ENCODE assay signal across 1 cellular context in the genomic region with DNA sequence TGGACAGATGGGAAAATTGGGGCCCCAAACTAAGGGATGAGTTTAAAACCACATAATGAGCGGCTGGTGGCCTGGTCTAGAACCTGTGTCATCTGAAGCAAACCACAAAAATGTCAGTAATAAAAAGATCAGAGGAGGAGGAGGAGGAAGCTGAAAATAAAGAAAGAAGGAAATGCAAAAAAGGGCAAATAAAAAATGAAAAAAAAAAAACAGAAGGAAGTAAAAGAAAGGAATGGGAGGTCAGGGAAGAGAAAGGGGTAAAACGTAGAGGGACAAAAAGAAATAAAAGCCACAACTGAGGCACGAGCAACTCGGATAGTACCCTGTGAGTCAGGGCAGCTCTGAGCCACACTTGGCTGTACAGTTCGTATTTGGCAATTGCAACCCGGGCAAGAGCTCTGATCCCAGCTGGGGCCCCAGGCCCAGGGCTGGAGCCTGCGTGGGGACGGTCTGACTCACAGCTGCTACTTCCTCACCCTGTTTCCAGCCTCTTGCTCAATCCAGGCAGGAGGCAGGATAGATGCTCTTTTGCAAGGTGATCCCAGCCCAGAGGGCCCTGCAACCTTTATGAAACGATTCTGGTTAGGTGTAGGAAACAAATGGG.
TF ChIP-seq lines count a peak whose summit lies in the region.

No MANE protein-coding gene starts in this region.

TF ChIP-seq in HepG2, 621 proteins besides CTCF, POLR2A, EP300 and RAD21 (continued from another document and continues in another):
- TF ChIP-seq, protein P1, sequence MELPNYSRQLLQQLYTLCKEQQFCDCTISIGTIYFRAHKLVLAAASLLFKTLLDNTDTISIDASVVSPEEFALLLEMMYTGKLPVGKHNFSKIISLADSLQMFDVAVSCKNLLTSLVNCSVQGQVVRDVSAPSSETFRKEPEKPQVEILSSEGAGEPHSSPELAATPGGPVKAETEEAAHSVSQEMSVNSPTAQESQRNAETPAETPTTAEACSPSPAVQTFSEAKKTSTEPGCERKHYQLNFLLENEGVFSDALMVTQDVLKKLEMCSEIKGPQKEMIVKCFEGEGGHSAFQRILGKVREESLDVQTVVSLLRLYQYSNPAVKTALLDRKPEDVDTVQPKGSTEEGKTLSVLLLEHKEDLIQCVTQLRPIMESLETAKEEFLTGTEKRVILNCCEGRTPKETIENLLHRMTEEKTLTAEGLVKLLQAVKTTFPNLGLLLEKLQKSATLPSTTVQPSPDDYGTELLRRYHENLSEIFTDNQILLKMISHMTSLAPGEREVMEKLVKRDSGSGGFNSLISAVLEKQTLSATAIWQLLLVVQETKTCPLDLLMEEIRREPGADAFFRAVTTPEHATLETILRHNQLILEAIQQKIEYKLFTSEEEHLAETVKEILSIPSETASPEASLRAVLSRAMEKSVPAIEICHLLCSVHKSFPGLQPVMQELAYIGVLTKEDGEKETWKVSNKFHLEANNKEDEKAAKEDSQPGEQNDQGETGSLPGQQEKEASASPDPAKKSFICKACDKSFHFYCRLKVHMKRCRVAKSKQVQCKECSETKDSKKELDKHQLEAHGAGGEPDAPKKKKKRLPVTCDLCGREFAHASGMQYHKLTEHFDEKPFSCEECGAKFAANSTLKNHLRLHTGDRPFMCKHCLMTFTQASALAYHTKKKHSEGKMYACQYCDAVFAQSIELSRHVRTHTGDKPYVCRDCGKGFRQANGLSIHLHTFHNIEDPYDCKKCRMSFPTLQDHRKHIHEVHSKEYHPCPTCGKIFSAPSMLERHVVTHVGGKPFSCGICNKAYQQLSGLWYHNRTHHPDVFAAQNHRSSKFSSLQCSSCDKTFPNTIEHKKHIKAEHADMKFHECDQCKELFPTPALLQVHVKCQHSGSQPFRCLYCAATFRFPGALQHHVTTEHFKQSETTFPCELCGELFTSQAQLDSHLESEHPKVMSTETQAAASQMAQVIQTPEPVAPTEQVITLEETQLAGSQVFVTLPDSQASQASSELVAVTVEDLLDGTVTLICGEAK (IDR thresholded peaks at IDR 0.05), result no peak
- TF ChIP-seq, protein P1 (CRISPR knock-in tag; IDR thresholded peaks at IDR 0.05), result peak; percentile 50; the same call in 1 of the 2 replicates
- TF ChIP-seq DNMT3B (CRISPR knock-in tag; conservative IDR thresholded peaks at IDR 0.05) (no peak), RORA (CRISPR knock-in tag; IDR thresholded peaks at IDR 0.05) (no peak), SIN3B (IDR thresholded peaks at IDR 0.05; ENCODE audit: low read length) (no peak), TEAD3 (CRISPR knock-in tag; optimal IDR thresholded peaks at IDR 0.05; ENCODE audit: borderline replicate concordance) (peak; percentile 30), IKZF1 (IDR thresholded peaks at IDR 0.05) (no peak), HMGA1 (CRISPR knock-in tag; conservative IDR thresholded peaks at IDR 0.05) (no peak), HMG20A (CRISPR knock-in tag; IDR thresholded peaks at IDR 0.05; ENCODE audit: borderline replicate concordance) (peak; percentile 78), ZNF850 (CRISPR knock-in tag; conservative IDR thresholded peaks at IDR 0.05) (no peak), MAFF (IDR thresholded peaks at IDR 0.05; ENCODE audit: low read depth, low read length) (no peak), SALL2 (CRISPR knock-in tag; IDR thresholded peaks at IDR 0.05) (0 out of 2 replicates have a peak, but pooled peaks have one; percentile 33), PLRG1 (conservative IDR thresholded peaks at IDR 0.05) (no peak), SRSF9 (IDR thresholded peaks at IDR 0.05; ENCODE audit: borderline replicate concordance, insufficient read depth, low read depth, low read length, poor library complexity, severe bottlenecking) (no peak), KDM4B (CRISPR knock-in tag; IDR thresholded peaks at IDR 0.05) (0 out of 2 replicates have a peak, but pooled peaks have one; percentile 37), ZNF326 (CRISPR knock-in tag; IDR thresholded peaks at IDR 0.05; ENCODE audit: borderline replicate concordance) (no peak), KMT2A (CRISPR knock-in tag; IDR thresholded peaks at IDR 0.05) (peak; percentile 67; the same call in 1 of the 2 replicates), PCBP1 (IDR thresholded peaks at IDR 0.05; ENCODE audit: borderline replicate concordance, low read depth, low read length) (no peak), HOXA3 (CRISPR knock-in tag; IDR thresholded peaks at IDR 0.05) (peak; percentile 65), ELF4 (CRISPR knock-in tag; IDR thresholded peaks at IDR 0.05; ENCODE audit: borderline replicate concordance) (no peak), PAWR (CRISPR knock-in tag; IDR thresholded peaks at IDR 0.05; ENCODE audit: borderline replicate concordance) (no peak), GFI1 (CRISPR knock-in tag; IDR thresholded peaks at IDR 0.05; ENCODE audit: borderline replicate concordance) (no peak), ZNF75D (CRISPR knock-in tag; IDR thresholded peaks at IDR 0.05; ENCODE audit: borderline replicate concordance) (no peak)
- TF ChIP-seq, protein P2, sequence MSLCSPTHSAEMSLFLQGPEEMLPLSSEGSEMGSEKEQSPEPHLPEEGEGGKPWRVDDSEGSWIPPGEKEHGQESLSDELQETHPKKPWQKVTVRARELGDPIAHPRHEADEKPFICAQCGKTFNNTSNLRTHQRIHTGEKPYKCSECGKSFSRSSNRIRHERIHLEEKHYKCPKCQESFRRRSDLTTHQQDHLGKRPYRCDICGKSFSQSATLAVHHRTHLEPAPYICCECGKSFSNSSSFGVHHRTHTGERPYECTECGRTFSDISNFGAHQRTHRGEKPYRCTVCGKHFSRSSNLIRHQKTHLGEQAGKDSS (CRISPR knock-in tag; IDR thresholded peaks at IDR 0.05; ENCODE audit: borderline replicate concordance, low read depth), result peak; percentile 64; the same call in 1 of the 2 replicates
- TF ChIP-seq, protein P3, sequence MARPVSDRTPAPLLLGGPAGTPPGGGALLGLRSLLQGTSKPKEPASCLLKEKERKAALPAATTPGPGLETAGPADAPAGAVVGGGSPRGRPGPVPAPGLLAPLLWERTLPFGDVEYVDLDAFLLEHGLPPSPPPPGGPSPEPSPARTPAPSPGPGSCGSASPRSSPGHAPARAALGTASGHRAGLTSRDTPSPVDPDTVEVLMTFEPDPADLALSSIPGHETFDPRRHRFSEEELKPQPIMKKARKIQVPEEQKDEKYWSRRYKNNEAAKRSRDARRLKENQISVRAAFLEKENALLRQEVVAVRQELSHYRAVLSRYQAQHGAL (CRISPR knock-in tag; IDR thresholded peaks at IDR 0.05; ENCODE audit: not compliant biosample characterization), result no peak
- TF ChIP-seq, protein P4, sequence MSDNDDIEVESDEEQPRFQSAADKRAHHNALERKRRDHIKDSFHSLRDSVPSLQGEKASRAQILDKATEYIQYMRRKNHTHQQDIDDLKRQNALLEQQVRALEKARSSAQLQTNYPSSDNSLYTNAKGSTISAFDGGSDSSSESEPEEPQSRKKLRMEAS (IDR thresholded peaks at IDR 0.05), result peak; percentile 53
- TF ChIP-seq, protein P5, sequence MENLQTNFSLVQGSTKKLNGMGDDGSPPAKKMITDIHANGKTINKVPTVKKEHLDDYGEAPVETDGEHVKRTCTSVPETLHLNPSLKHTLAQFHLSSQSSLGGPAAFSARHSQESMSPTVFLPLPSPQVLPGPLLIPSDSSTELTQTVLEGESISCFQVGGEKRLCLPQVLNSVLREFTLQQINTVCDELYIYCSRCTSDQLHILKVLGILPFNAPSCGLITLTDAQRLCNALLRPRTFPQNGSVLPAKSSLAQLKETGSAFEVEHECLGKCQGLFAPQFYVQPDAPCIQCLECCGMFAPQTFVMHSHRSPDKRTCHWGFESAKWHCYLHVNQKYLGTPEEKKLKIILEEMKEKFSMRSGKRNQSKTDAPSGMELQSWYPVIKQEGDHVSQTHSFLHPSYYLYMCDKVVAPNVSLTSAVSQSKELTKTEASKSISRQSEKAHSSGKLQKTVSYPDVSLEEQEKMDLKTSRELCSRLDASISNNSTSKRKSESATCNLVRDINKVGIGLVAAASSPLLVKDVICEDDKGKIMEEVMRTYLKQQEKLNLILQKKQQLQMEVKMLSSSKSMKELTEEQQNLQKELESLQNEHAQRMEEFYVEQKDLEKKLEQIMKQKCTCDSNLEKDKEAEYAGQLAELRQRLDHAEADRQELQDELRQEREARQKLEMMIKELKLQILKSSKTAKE (CRISPR knock-in tag; IDR thresholded peaks at IDR 0.05; ENCODE audit: borderline replicate concordance), result no peak
- TF ChIP-seq, protein P6, sequence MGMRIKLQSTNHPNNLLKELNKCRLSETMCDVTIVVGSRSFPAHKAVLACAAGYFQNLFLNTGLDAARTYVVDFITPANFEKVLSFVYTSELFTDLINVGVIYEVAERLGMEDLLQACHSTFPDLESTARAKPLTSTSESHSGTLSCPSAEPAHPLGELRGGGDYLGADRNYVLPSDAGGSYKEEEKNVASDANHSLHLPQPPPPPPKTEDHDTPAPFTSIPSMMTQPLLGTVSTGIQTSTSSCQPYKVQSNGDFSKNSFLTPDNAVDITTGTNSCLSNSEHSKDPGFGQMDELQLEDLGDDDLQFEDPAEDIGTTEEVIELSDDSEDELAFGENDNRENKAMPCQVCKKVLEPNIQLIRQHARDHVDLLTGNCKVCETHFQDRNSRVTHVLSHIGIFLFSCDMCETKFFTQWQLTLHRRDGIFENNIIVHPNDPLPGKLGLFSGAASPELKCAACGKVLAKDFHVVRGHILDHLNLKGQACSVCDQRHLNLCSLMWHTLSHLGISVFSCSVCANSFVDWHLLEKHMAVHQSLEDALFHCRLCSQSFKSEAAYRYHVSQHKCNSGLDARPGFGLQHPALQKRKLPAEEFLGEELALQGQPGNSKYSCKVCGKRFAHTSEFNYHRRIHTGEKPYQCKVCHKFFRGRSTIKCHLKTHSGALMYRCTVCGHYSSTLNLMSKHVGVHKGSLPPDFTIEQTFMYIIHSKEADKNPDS (CRISPR knock-in tag; IDR thresholded peaks at IDR 0.05), result no peak
- TF ChIP-seq, protein P7, sequence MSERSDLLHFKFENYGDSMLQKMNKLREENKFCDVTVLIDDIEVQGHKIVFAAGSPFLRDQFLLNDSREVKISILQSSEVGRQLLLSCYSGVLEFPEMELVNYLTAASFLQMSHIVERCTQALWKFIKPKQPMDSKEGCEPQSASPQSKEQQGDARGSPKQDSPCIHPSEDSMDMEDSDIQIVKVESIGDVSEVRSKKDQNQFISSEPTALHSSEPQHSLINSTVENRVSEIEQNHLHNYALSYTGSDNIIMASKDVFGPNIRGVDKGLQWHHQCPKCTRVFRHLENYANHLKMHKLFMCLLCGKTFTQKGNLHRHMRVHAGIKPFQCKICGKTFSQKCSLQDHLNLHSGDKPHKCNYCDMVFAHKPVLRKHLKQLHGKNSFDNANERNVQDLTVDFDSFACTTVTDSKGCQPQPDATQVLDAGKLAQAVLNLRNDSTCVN (CRISPR knock-in tag; IDR thresholded peaks at IDR 0.05; ENCODE audit: borderline replicate concordance), result no peak
- TF ChIP-seq, protein P8, sequence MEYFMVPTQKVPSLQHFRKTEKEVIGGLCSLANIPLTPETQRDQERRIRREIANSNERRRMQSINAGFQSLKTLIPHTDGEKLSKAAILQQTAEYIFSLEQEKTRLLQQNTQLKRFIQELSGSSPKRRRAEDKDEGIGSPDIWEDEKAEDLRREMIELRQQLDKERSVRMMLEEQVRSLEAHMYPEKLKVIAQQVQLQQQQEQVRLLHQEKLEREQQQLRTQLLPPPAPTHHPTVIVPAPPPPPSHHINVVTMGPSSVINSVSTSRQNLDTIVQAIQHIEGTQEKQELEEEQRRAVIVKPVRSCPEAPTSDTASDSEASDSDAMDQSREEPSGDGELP (IDR thresholded peaks at IDR 0.05; ENCODE audit: borderline replicate concordance, low read depth), result peak; percentile 94; the same call in 1 of the 2 replicates
- TF ChIP-seq, protein P9, sequence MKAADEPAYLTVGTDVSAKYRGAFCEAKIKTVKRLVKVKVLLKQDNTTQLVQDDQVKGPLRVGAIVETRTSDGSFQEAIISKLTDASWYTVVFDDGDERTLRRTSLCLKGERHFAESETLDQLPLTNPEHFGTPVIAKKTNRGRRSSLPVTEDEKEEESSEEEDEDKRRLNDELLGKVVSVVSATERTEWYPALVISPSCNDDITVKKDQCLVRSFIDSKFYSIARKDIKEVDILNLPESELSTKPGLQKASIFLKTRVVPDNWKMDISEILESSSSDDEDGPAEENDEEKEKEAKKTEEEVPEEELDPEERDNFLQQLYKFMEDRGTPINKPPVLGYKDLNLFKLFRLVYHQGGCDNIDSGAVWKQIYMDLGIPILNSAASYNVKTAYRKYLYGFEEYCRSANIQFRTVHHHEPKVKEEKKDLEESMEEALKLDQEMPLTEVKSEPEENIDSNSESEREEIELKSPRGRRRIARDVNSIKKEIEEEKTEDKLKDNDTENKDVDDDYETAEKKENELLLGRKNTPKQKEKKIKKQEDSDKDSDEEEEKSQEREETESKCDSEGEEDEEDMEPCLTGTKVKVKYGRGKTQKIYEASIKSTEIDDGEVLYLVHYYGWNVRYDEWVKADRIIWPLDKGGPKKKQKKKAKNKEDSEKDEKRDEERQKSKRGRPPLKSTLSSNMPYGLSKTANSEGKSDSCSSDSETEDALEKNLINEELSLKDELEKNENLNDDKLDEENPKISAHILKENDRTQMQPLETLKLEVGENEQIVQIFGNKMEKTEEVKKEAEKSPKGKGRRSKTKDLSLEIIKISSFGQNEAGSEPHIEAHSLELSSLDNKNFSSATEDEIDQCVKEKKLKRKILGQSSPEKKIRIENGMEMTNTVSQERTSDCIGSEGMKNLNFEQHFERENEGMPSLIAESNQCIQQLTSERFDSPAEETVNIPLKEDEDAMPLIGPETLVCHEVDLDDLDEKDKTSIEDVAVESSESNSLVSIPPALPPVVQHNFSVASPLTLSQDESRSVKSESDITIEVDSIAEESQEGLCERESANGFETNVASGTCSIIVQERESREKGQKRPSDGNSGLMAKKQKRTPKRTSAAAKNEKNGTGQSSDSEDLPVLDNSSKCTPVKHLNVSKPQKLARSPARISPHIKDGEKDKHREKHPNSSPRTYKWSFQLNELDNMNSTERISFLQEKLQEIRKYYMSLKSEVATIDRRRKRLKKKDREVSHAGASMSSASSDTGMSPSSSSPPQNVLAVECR (CRISPR knock-in tag; IDR thresholded peaks at IDR 0.05; ENCODE audit: borderline replicate concordance), result peak; percentile 42; the same call in 1 of the 2 replicates
